Comparison of ENCODE assay signal across 10 cellular contexts in the genomic region with DNA sequence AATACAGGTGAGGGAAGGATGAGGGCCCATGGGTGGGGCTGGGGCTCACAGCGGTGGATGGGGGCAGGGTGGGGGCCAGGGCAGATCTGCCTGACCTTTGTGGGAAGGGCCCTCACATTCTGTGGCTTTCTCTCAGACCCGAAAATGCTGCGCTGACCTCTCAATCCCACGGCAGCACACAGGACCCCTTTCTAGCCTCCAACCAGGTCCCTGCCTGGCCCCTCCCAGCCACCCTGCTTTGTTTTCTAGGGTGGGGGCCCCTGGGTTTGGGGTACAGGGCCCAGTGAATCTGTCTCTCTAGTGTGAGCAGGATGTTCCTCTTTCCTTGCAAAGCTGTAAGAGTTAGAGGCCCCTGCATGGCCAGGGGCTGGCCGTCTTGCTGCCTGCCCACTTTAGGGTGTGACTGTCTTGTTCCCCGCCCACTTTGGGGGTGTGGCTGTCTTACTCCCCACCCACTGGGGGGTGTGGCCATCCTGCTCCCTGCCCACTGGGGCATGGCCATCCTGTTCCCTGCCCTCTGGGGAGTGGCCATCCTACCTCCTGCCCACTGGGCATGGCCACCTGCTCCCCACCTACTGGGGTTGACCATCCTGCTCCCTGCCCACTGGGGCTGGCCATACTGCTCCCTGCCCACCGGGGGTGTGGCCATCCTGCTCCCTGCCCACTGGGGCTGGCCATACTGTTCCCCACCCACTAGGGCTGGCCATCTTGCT. TPM values are rescaled to one million over a fixed set of nuclear protein-coding genes. Genes with fewer than 3 reads are reported as not detected.
DNase-seq lines count a peak whose midpoint lies in the region; ATAC-seq and FAIRE-seq lines count a peak whose summit lies in the region.
"Had no signal": no experiment of that assay in that cellular context is flagged by ENCODE, and none has a peak within 500 bp of the region (broad histone marks: within the 10 kb centered on the region; RNA-seq: fewer than 3 reads in every experiment).

No MANE protein-coding gene starts in this region.

- H3K4me1 Mint-ChIP-seq in activated T-helper 1 cell treated with anti-CD3 and anti-CD28 coated beads, Interleukin-12 subunit alpha, Interleukin-12 subunit beta, Interleukin-2, Interleukin-4 antibody, amounts not matched to agents 30 ng/mL and 10 ng/mL and 1 ng/mL, durations not matched to agents 14 hours and 24 hours and 36 hours (ENCODE audit: low read depth), result peaks cover 34% of the 10 kb centered on the region
- H3K4me1 Mint-ChIP-seq in natural killer cell treated with Interleukin-12 subunit alpha and Interleukin-12 subunit beta and Interleukin-15 and Interleukin-18, amount 100 ng/mL, for 72 hours (ENCODE audit: low read depth in 2 of 2), result peaks cover 28 to 31% of the 10 kb centered on the region in 2 donors

- no peak overlapping the region for H3K4me3 ChIP-seq in small intestine (ENCODE audit: low read depth in 1 of 2, low read length in 2 of 2)
- H3K4me3 ChIP-seq: adrenal gland had no signal

- H3K27ac Mint-ChIP-seq in activated T-helper 1 cell treated with anti-CD3 and anti-CD28 coated beads, Interleukin-12 subunit alpha, Interleukin-12 subunit beta, Interleukin-2, Interleukin-4 antibody, amounts not matched to agents 30 ng/mL and 10 ng/mL and 1 ng/mL, durations not matched to agents 14 hours and 24 hours and 36 hours, result no peak overlapping the region
- H3K27ac Mint-ChIP-seq in natural killer cell treated with Interleukin-12 subunit alpha and Interleukin-12 subunit beta and Interleukin-15 and Interleukin-18, amount 100 ng/mL, for 72 hours, result no peak overlapping the region

- 70 to 87% (median 82%) methylated on average over 7 of the region's 7 CpGs for WGBS in small intestine, 3 donors

- intact Hi-C loops in activated T-helper 1 cell treated with anti-CD3 and anti-CD28 coated beads, Interleukin-12 subunit alpha, Interleukin-12 subunit beta, Interleukin-2, Interleukin-4 antibody, amounts not matched to agents 30 ng/mL and 10 ng/mL and 1 ng/mL, durations not matched to agents 14 hours and 24 hours and 36 hours (cut with micrococcal nuclease), result loop anchor here (5.0 to 10.0 kb wide), 3 partner anchors 143 to 433 kb away; a partner anchor contains a TSS

- no peak overlapping the region for H3K4me3 Mint-ChIP-seq in activated T-helper 1 cell treated with anti-CD3 and anti-CD28 coated beads, Interleukin-12 subunit alpha, Interleukin-12 subunit beta, Interleukin-2, Interleukin-4 antibody, amounts not matched to agents 30 ng/mL and 10 ng/mL and 1 ng/mL, durations not matched to agents 14 hours and 24 hours and 36 hours
- H3K4me3 Mint-ChIP-seq in natural killer cell treated with Interleukin-12 subunit alpha and Interleukin-12 subunit beta and Interleukin-15 and Interleukin-18, amount 100 ng/mL, for 72 hours, result no peak overlapping the region

- no peak overlapping the region for H3K27ac ChIP-seq in small intestine (ENCODE audit: low read depth in 1 of 2, low read length in 1 of 2)
- H3K27ac ChIP-seq: adrenal gland had no signal

- no peaks in the 10 kb centered on the region for H3K9me3 Mint-ChIP-seq in activated T-helper 1 cell treated with anti-CD3 and anti-CD28 coated beads, Interleukin-12 subunit alpha, Interleukin-12 subunit beta, Interleukin-2, Interleukin-4 antibody, amounts not matched to agents 30 ng/mL and 10 ng/mL and 1 ng/mL, durations not matched to agents 14 hours and 24 hours and 36 hours
- no peaks in the 10 kb centered on the region for H3K9me3 Mint-ChIP-seq in natural killer cell treated with Interleukin-12 subunit alpha and Interleukin-12 subunit beta and Interleukin-15 and Interleukin-18, amount 100 ng/mL, for 72 hours

- ATAC-seq in natural killer cell treated with Interleukin-12 subunit alpha and Interleukin-12 subunit beta and Interleukin-15 and Interleukin-18, amount 100 ng/mL, for 72 hours, result peak; percentile 62 to 73
- no peak for ATAC-seq in GM18858 (IDR thresholded peaks at IDR 0.05; ENCODE audit: unreplicated experiment)
- ATAC-seq in GM21515 (IDR thresholded peaks at IDR 0.05; ENCODE audit: unreplicated experiment), result no peak

- no peaks in the 10 kb centered on the region for H3K9me3 ChIP-seq in small intestine (ENCODE audit: control insufficient read depth, low read depth)
- H3K9me3 ChIP-seq: adrenal gland had no signal

- H3K27me3 ChIP-seq in small intestine (ENCODE audit: control insufficient read depth in 2 of 2, insufficient read depth in 2 of 2, low read length in 2 of 2), result no peaks in the 10 kb centered on the region
- H3K27me3 ChIP-seq: adrenal gland had no signal

- no peaks in the 10 kb centered on the region for H3K27me3 Mint-ChIP-seq in activated T-helper 1 cell treated with anti-CD3 and anti-CD28 coated beads, Interleukin-12 subunit alpha, Interleukin-12 subunit beta, Interleukin-2, Interleukin-4 antibody, amounts not matched to agents 30 ng/mL and 10 ng/mL and 1 ng/mL, durations not matched to agents 14 hours and 24 hours and 36 hours (ENCODE audit: insufficient read depth)
- H3K27me3 Mint-ChIP-seq in natural killer cell treated with Interleukin-12 subunit alpha and Interleukin-12 subunit beta and Interleukin-15 and Interleukin-18, amount 100 ng/mL, for 72 hours, result no peaks in the 10 kb centered on the region

- no peaks in the 10 kb centered on the region for H3K4me1 ChIP-seq in small intestine (ENCODE audit: control insufficient read depth in 2 of 2, insufficient read depth in 1 of 2, low read depth in 1 of 2, low read length in 1 of 2)
- H3K4me1 ChIP-seq: adrenal gland had no signal

- no peaks in the 10 kb centered on the region for H3K36me3 ChIP-seq in small intestine (ENCODE audit: control insufficient read depth in 2 of 2, insufficient read depth in 2 of 2, low read length in 2 of 2)
- H3K36me3 ChIP-seq: adrenal gland had no signal

- no peak for FAIRE-seq in small intestine (lab: Jason Lieb, UNC)

- H3K36me3 Mint-ChIP-seq in activated T-helper 1 cell treated with anti-CD3 and anti-CD28 coated beads, Interleukin-12 subunit alpha, Interleukin-12 subunit beta, Interleukin-2, Interleukin-4 antibody, amounts not matched to agents 30 ng/mL and 10 ng/mL and 1 ng/mL, durations not matched to agents 14 hours and 24 hours and 36 hours (ENCODE audit: low read depth), result peaks cover 25% of the 10 kb centered on the region
- peaks cover 10% of the 10 kb centered on the region for H3K36me3 Mint-ChIP-seq in natural killer cell treated with Interleukin-12 subunit alpha and Interleukin-12 subunit beta and Interleukin-15 and Interleukin-18, amount 100 ng/mL, for 72 hours

- peak; percentile 21 for DNase-seq in EL
- DNase-seq in NCI-H748 (lab: John Stamatoyannopoulos, UW; ENCODE audit: unreplicated experiment), result peak; percentile 55
- peak; percentile 29 for DNase-seq in activated T-helper 1 cell treated with anti-CD3 and anti-CD28 coated beads, Interleukin-12 subunit alpha, Interleukin-12 subunit beta, Interleukin-2, Interleukin-4 antibody, amounts not matched to agents 30 ng/mL and 10 ng/mL and 1 ng/mL, durations not matched to agents 14 hours and 24 hours and 36 hours (ENCODE audit: low spot score)
- no peak for DNase-seq in natural killer cell treated with Interleukin-12 subunit alpha and Interleukin-12 subunit beta and Interleukin-15 and Interleukin-18, amount 100 ng/mL, for 72 hours (ENCODE audit: low spot score)
- no peak for DNase-seq in small intestine
- DNase-seq in C1 segment of cervical spinal cord (lab: John Stamatoyannopoulos, UW), result no peak

RNA-seq across cellular contexts. Expression of a gene that starts 11.5 kb away (rescaled TPM):
- 50.6 and 52.8 TPM in 2 replicates for total RNA-seq in activated T-helper 1 cell treated with anti-CD3 and anti-CD28 coated beads, Interleukin-12 subunit alpha, Interleukin-12 subunit beta, Interleukin-2, Interleukin-4 antibody, amounts not matched to agents 30 ng/mL and 10 ng/mL and 1 ng/mL, durations not matched to agents 14 hours and 24 hours and 36 hours
- total RNA-seq in natural killer cell treated with Interleukin-12 subunit alpha and Interleukin-12 subunit beta and Interleukin-15 and Interleukin-18, amount 100 ng/mL, for 72 hours, result 10 to 100 TPM; 64.6 to 85.8 TPM
- 1 to 10 TPM; 1.1 to 7.0 (median 5.7) TPM for polyA plus RNA-seq in small intestine
- polyA plus RNA-seq: neural cell had no signal

Comparison
In these comparisons a context has a peak if more than half of its experiments do, and no peak if none do; other contexts are left out.
1. DNase-seq: peak in EL (single experiment), NCI-H748 (single experiment) and activated T-helper 1 cell treated with anti-CD3 and anti-CD28 coated beads, Interleukin-12 subunit alpha, Interleukin-12 subunit beta, Interleukin-2, Interleukin-4 antibody, amounts not matched to agents 30 ng/mL and 10 ng/mL and 1 ng/mL, durations not matched to agents 14 hours and 24 hours and 36 hours (single experiment); none in natural killer cell treated with Interleukin-12 subunit alpha and Interleukin-12 subunit beta and Interleukin-15 and Interleukin-18, amount 100 ng/mL, for 72 hours (single experiment), small intestine (single experiment) and C1 segment of cervical spinal cord (0 of 14).
2. ATAC-seq: peak in natural killer cell treated with Interleukin-12 subunit alpha and Interleukin-12 subunit beta and Interleukin-15 and Interleukin-18, amount 100 ng/mL, for 72 hours (2 of 2); none in GM18858 (single experiment) and GM21515 (single experiment).